In the genomic region with DNA sequence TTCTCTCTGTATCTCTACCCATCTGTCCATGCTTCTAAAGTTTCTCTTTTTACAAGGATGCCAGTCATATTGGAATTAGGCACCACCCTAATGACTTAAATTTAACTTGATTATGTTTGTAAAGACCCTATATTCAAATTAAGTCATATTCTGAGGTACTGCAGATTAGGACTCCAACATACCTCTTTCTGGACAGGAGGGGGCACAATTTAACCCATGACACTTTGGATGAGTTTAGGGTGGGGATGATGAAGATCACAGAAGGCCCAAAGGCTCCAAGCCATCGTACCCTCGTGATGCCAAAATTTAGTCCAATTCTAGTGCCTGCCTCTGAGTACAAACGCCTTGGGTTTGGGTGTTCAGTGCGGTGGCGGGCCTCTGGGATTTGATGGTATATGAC, we compare ENCODE assay signal across 20 cellular contexts. TPM values are rescaled to one million over a fixed set of nuclear protein-coding genes. Genes with fewer than 3 reads are reported as not detected.
DNase-seq lines count a peak whose midpoint lies in the region; ATAC-seq, FAIRE-seq and TF ChIP-seq lines count a peak whose summit lies in the region.
"Had no signal": no experiment of that assay in that cellular context is flagged by ENCODE, and none has a peak within 500 bp of the region (broad histone marks: within the 10 kb centered on the region; RNA-seq: fewer than 3 reads in every experiment).

No MANE protein-coding gene starts in this region.

- peak; percentile 50 for DNase-seq in activated CD4-positive, alpha-beta T cell treated with anti-CD3 and anti-CD28 coated beads, Interleukin-2, amount 10 ng/mL, durations not matched to agents 24 days and 14 days
- DNase-seq in activated CD4-positive, alpha-beta T cell treated with anti-CD3 and anti-CD28 coated beads for 36 hours, result no peak
- DNase-seq in H7 (peak; percentile 31), GM12878 (ENCODE audit: low read depth, low spot score) (no peak), GM03348 (ENCODE audit: low spot score) (no peak), putamen (ENCODE audit: low spot score) (no peak)
- DNase-seq: CD4-positive, alpha-beta memory T cell; DMS153; GM23248; NCI-H1105 treated with DMSO at 0.1 percent for 48 hours; NCI-H187; NCI-H2107; NCI-H510A treated with DMSO at 0.1 percent for 48 hours; Peyer's patch; SW 1271 had no signal

- TF ChIP-seq POLR2A in GM12878 (IDR thresholded peaks at IDR 0.05; ENCODE audit: low read depth, low read length), result no peak

- no TSS peak for BruUV-seq in GM12878 (replicated peaks; lab: Mats Ljungman, UMichigan)

- H3K4me3 ChIP-seq in H7 (ENCODE audit: insufficient read depth, low read depth, low read length) (no peak overlapping the region), GM12878 (no peak overlapping the region)
- H3K4me3 ChIP-seq: BLaER1, GM23248, K562, Peyer's patch, SJSA1 had no signal

- H3K27ac Mint-ChIP-seq in activated CD4-positive, alpha-beta T cell treated with anti-CD3 and anti-CD28 coated beads, Interleukin-2, amount 10 ng/mL, durations not matched to agents 24 days and 14 days, result no peak overlapping the region
- H3K27ac Mint-ChIP-seq in activated CD4-positive, alpha-beta T cell treated with anti-CD3 and anti-CD28 coated beads for 36 hours, result no peak overlapping the region
- H3K27ac Mint-ChIP-seq: CD4-positive, alpha-beta memory T cell had no signal

- no peaks in the 10 kb centered on the region; the same call in 1 of the 2 replicates for H4K20me1 ChIP-seq in GM12878 (ENCODE audit: control insufficient read depth, insufficient read depth)
- H4K20me1 ChIP-seq: BLaER1 had no signal

- H3K27ac ChIP-seq in GM12878 (ENCODE audit: control insufficient read depth, insufficient read depth), result no peak overlapping the region
- H3K27ac ChIP-seq: BLaER1, GM23248, Peyer's patch, SJSA1 had no signal

- H3K27me3 Mint-ChIP-seq in activated CD4-positive, alpha-beta T cell treated with anti-CD3 and anti-CD28 coated beads, Interleukin-2, amount 10 ng/mL, durations not matched to agents 24 days and 14 days, result peaks cover 62% of the 10 kb centered on the region
- peaks cover 46% of the 10 kb centered on the region for H3K27me3 Mint-ChIP-seq in activated CD4-positive, alpha-beta T cell treated with anti-CD3 and anti-CD28 coated beads for 36 hours

- SMC1A ChIA-PET in GM12878 (lab: Charles Lee; ENCODE audit: uncharacterized antibody, unreplicated experiment), result interaction anchor here (0.9 to 3.4 kb wide), 11 partner anchors 8 to 86 kb away, joined by 3 to 131 read pairs (median 8); no protein-coding TSS in a partner anchor

- no peaks in the 10 kb centered on the region for H3K79me2 ChIP-seq in GM12878 (ENCODE audit: control insufficient read depth, insufficient read depth, low read length)

- H3K9me3 Mint-ChIP-seq in activated CD4-positive, alpha-beta T cell treated with anti-CD3 and anti-CD28 coated beads, Interleukin-2, amount 10 ng/mL, durations not matched to agents 24 days and 14 days, result no peaks in the 10 kb centered on the region
- H3K9me3 Mint-ChIP-seq in activated CD4-positive, alpha-beta T cell treated with anti-CD3 and anti-CD28 coated beads for 36 hours (ENCODE audit: low read depth), result no peaks in the 10 kb centered on the region
- H3K9me3 Mint-ChIP-seq: CD4-positive, alpha-beta memory T cell had no signal

- no peaks in the 10 kb centered on the region for H3K4me1 ChIP-seq in GM12878 (ENCODE audit: control insufficient read depth, insufficient read depth, low read length)
- H3K4me1 ChIP-seq: BLaER1, Peyer's patch, SJSA1 had no signal

- no peaks in the 10 kb centered on the region for H3K36me3 Mint-ChIP-seq in activated CD4-positive, alpha-beta T cell treated with anti-CD3 and anti-CD28 coated beads, Interleukin-2, amount 10 ng/mL, durations not matched to agents 24 days and 14 days (ENCODE audit: low read depth)
- no peaks in the 10 kb centered on the region for H3K36me3 Mint-ChIP-seq in activated CD4-positive, alpha-beta T cell treated with anti-CD3 and anti-CD28 coated beads for 36 hours (ENCODE audit: low read depth)
- H3K36me3 Mint-ChIP-seq: CD4-positive, alpha-beta memory T cell had no signal

- peaks cover 2% of the 10 kb centered on the region for H3K4me1 Mint-ChIP-seq in activated CD4-positive, alpha-beta T cell treated with anti-CD3 and anti-CD28 coated beads, Interleukin-2, amount 10 ng/mL, durations not matched to agents 24 days and 14 days
- H3K4me1 Mint-ChIP-seq in activated CD4-positive, alpha-beta T cell treated with anti-CD3 and anti-CD28 coated beads for 36 hours, result peaks cover 2% of the 10 kb centered on the region

- no peak for TF ChIP-seq EP300 in GM12878 (IDR thresholded peaks at IDR 0.05; ENCODE audit: borderline replicate concordance in 1 of 2, control insufficient read depth in 1 of 2, low read depth in 2 of 2, low read length in 2 of 2)

- H3K4me2 ChIP-seq in GM12878 (ENCODE audit: control insufficient read depth, insufficient read depth), result no peak overlapping the region
- H3K4me2 ChIP-seq: BLaER1 had no signal

- no peak overlapping the region for H2AFZ ChIP-seq in GM12878 (ENCODE audit: control insufficient read depth, low read depth, low read length)
- H2AFZ ChIP-seq: GM23248 had no signal

- in situ Hi-C loops in GM12878 (cut with MboI), result loop anchor here (10.0 kb wide), 1 partner anchor 46 kb away; no protein-coding TSS in a partner anchor

- ATAC-seq in activated CD4-positive, alpha-beta T cell treated with anti-CD3 and anti-CD28 coated beads for 36 hours, result no peak
- peak; percentile 66; the same call in 1 of the 3 replicates for ATAC-seq in GM12878
- no peak for ATAC-seq in HG03571 (IDR thresholded peaks at IDR 0.05; ENCODE audit: unreplicated experiment)
- ATAC-seq: K562 had no signal

- POLR2A ChIA-PET in activated CD4-positive, alpha-beta T cell treated with anti-CD3 and anti-CD28 coated beads for 36 hours (lab: Charles Lee), result no interaction called here
- POLR2A ChIA-PET in GM12878 (lab: Charles Lee), result interaction anchor here (1.0 kb wide), 1 partner anchor 86 kb away, joined by 3 read pairs; no protein-coding TSS in a partner anchor

- TF ChIP-seq CTCF in GM12878 (IDR thresholded peaks at IDR 0.05 in 2 of 3, conservative IDR thresholded peaks at IDR 0.05 in 1 of 3; ENCODE audit: control insufficient read depth in 2 of 3, extremely low read depth in 1 of 3, insufficient read depth in 1 of 3, low read depth in 3 of 3, low read length in 3 of 3), result peak; percentile 8 to 18 (median 14); a peak in 2 of 6 replicates

- intact Hi-C loops in activated CD4-positive, alpha-beta T cell treated with anti-CD3 and anti-CD28 coated beads, Interleukin-2, amount 10 ng/mL, durations not matched to agents 24 days and 14 days (cut with micrococcal nuclease), result loop anchor here (1.0 kb wide), 2 partner anchors 29 to 43 kb away; no protein-coding TSS in a partner anchor
- intact Hi-C loops in activated CD4-positive, alpha-beta T cell treated with anti-CD3 and anti-CD28 coated beads for 36 hours (cut with DNase I, micrococcal nuclease), result loop anchor here in 1 of 2 experiments (1.0 kb wide), 1 partner anchor 86 kb away; no protein-coding TSS in a partner anchor
- intact Hi-C loops in GM12878 (cut with micrococcal nuclease; ENCODE audit: unreplicated experiment), result loop anchor here (1.0 kb wide), 2 partner anchors 43 to 86 kb away; no protein-coding TSS in a partner anchor

- no peaks in the 10 kb centered on the region for H3K36me3 ChIP-seq in H7 (replicated peaks; ENCODE audit: control insufficient read depth, insufficient read depth, low read length)
- H3K36me3 ChIP-seq in GM12878 (ENCODE audit: control insufficient read depth in 2 of 2, insufficient read depth in 2 of 2, low read length in 1 of 2), result no peaks in the 10 kb centered on the region
- H3K36me3 ChIP-seq: BLaER1, Peyer's patch, SJSA1 had no signal

- no peaks in the 10 kb centered on the region for H3K9me3 ChIP-seq in GM12878 (replicated peaks; ENCODE audit: control insufficient read depth, insufficient read depth, low read length)
- H3K9me3 ChIP-seq: BLaER1, Peyer's patch, SJSA1 had no signal

- 57% methylated on average over 5 of the region's 5 CpGs for WGBS in GM12878 (ENCODE audit: insufficient coverage, insufficient replicate concordance, low lambda C conversion rate, missing lambda C conversion rate)

- H3K4me3 Mint-ChIP-seq in activated CD4-positive, alpha-beta T cell treated with anti-CD3 and anti-CD28 coated beads, Interleukin-2, amount 10 ng/mL, durations not matched to agents 24 days and 14 days, result no peak overlapping the region
- H3K4me3 Mint-ChIP-seq in activated CD4-positive, alpha-beta T cell treated with anti-CD3 and anti-CD28 coated beads for 36 hours, result no peak overlapping the region
- H3K4me3 Mint-ChIP-seq: CD4-positive, alpha-beta memory T cell had no signal

- CTCF ChIA-PET in activated CD4-positive, alpha-beta T cell treated with anti-CD3 and anti-CD28 coated beads for 36 hours (lab: Charles Lee), result interaction anchor here (0.7 to 2.3 kb wide), 6 partner anchors 8 to 86 kb away, joined by 3 to 31 read pairs (median 6); no protein-coding TSS in a partner anchor
- CTCF ChIA-PET in GM12878 (lab: Yijun Ruan, JAX), result interaction anchor here (0.6 to 3.4 kb wide), 15 partner anchors 12 to 286 kb away, joined by 3 to 149 read pairs (median 15); no protein-coding TSS in a partner anchor

- RAD21 ChIA-PET in GM12878 (lab: Charles Lee; ENCODE audit: unreplicated experiment), result interaction anchor here (1.1 to 2.6 kb wide), 10 partner anchors 18 to 86 kb away, joined by 4 to 55 read pairs (median 8); no protein-coding TSS in a partner anchor

- no peak overlapping the region for H3K9ac ChIP-seq in GM12878 (ENCODE audit: control insufficient read depth, insufficient read depth, low read length)
- H3K9ac ChIP-seq: BLaER1, GM23248 had no signal

- FAIRE-seq in GM12878 (lab: Jason Lieb, UNC), result no peak
- FAIRE-seq: A204.1, K562 had no signal

- TF ChIP-seq RAD21 in GM12878 (IDR thresholded peaks at IDR 0.05; ENCODE audit: insufficient read depth, low read depth, low read length), result no peak

- H3K27me3 ChIP-seq in H7 (ENCODE audit: control insufficient read depth, insufficient read depth, low read length) (peaks cover 38% of the 10 kb centered on the region), GM12878 (replicated peaks in 1 of 2; ENCODE audit: control insufficient read depth in 2 of 2, insufficient read depth in 2 of 2, low read length in 1 of 2) (peaks cover 0 to 3% of the 10 kb centered on the region in 2 experiments)
- H3K27me3 ChIP-seq: Peyer's patch had no signal

RNA-seq across cellular contexts. Expression of a gene that starts 15.0 kb away (rescaled TPM):
- not detected in 2 replicates for total RNA-seq in activated CD4-positive, alpha-beta T cell treated with anti-CD3 and anti-CD28 coated beads, Interleukin-2, amount 10 ng/mL, durations not matched to agents 24 days and 14 days
- total RNA-seq in activated CD4-positive, alpha-beta T cell treated with anti-CD3 and anti-CD28 coated beads for 36 hours, result not detected
- total RNA-seq in H7 (2014; rRNA removed; shearing (Covaris generic)), result 0.45 TPM in 1 of 2 replicates, not detected in the other
- total RNA-seq in GM12878 (2013; cell fraction: nucleolus; rRNA removed), result not detected in 2 replicates
- total RNA-seq in GM12878 (2014; rRNA removed) (not detected in 2 replicates), GM12878 (2014; rRNA removed; fragmentation: Illumina TruSeq; extraction: Trizol) (not detected in 2 replicates), GM12878 (2021) (not detected in 2 replicates)
- not detected for polyA plus RNA-seq in GM12878 (2011; ENCODE audit: low read depth)
- polyA plus RNA-seq in GM12878 (2011; rRNA removed) (not detected in 2 replicates), GM12878 (2014; fragmentation: Illumina TruSeq; extraction: Trizol) (not detected in 2 replicates), GM12878 (2014; fragmentation: Nextera tagmentation; extraction: Ambion mirVana) (not detected), GM12878 (2014; rRNA removed) (not detected in 2 replicates), GM12878 (2016; fragmentation: Nextera tagmentation; extraction: Ambion mirVana) (not detected)
- polyA plus RNA-seq in GM12878 (2011; cell fraction: cytosol; rRNA removed), result not detected in 2 replicates
- not detected in 2 replicates for polyA plus RNA-seq in GM12878 (2011; cell fraction: nucleus; rRNA removed)
- polyA plus RNA-seq in GM12878 (2012), result not detected in 2 replicates
- not detected in 2 replicates for polyA minus RNA-seq in GM12878 (2011; rRNA and poly(A)+ RNA removed)
- polyA minus RNA-seq in GM12878 (2011; cell fraction: cytosol; rRNA and poly(A)+ RNA removed), result not detected in 2 replicates
- polyA minus RNA-seq in GM12878 (2011; cell fraction: nucleus; rRNA and poly(A)+ RNA removed), result not detected in 2 replicates
- total RNA-seq: CD4-positive, alpha-beta memory T cell; GM23248; K562 had no signal
- polyA plus RNA-seq: CD4-positive, alpha-beta memory T cell; GM23248 had no signal

Comparison
In these comparisons a context has a peak if more than half of its experiments do, and no peak if none do; other contexts are left out.
1. DNase-seq: peak in activated CD4-positive, alpha-beta T cell treated with anti-CD3 and anti-CD28 coated beads, Interleukin-2, amount 10 ng/mL, durations not matched to agents 24 days and 14 days (single experiment) and H7 (single experiment); none in activated CD4-positive, alpha-beta T cell treated with anti-CD3 and anti-CD28 coated beads for 36 hours (single experiment), GM12878 (single experiment), GM03348 (single experiment) and putamen (single experiment).